Comparison of ENCODE assay signal across 20 cellular contexts in the genomic region with DNA sequence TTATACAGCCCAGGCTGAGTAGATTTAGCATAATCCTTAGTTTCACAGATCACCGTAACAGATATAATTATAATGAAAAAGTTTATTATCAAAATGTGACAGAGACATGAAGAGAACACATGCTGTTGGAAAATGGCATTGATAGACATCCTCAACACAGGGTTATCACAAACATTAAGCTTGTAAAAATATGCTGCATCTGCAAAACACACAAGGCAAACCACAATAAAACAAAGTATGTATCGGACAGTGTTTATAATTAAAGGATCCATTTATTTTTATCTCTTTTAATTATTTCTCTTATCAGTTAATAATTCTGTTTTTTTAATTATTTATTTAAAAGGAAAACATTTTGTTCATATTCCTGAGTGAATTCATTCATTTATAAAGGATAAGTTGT.
A peak's percentile ranks its signal among the peaks of the same experiment; 100 is the strongest.
DNase-seq lines count a peak whose midpoint lies in the region; ATAC-seq, FAIRE-seq and TF ChIP-seq lines count a peak whose summit lies in the region.
"Had no signal": no experiment of that assay in that cellular context is flagged by ENCODE, and none has a peak within 500 bp of the region (broad histone marks: within the 10 kb centered on the region; RNA-seq: fewer than 3 reads in every experiment).

No MANE protein-coding gene starts in this region.

- H3K9me3 ChIP-seq in HepG2 (ENCODE audit: low read length) (peaks cover 5% of the 10 kb centered on the region; the same call in 1 of the 2 replicates), right lobe of liver (no peaks in the 10 kb centered on the region), kidney (ENCODE audit: control insufficient read depth in 1 of 2, low read length in 2 of 2) (no peaks in the 10 kb centered on the region)

- in situ Hi-C loops in HepG2 (cut with HindIII; ENCODE audit: extremely low pct_ligation_motif_present, low pct_unique_long_range_greater_than_20kb): no loop called here

- CTCF ChIA-PET in HepG2 (lab: Yijun Ruan, JAX; ENCODE audit: low intra/inter-chr PET ratio, low total read pairs): no interaction called here

- no peak for FAIRE-seq in HepG2 (lab: Jason Lieb, UNC)
- peak; percentile 75 for FAIRE-seq in RCC 7860 (lab: Jason Lieb, UNC)
- FAIRE-seq in kidney (lab: Jason Lieb, UNC): peak; percentile 76
- FAIRE-seq: GM12891, GM18507 had no signal

- H3K27me3 ChIP-seq in HepG2 (ENCODE audit: control insufficient read depth in 1 of 2, insufficient read depth in 2 of 2, low read length in 2 of 2) (no peaks in the 10 kb centered on the region), right lobe of liver (no peaks in the 10 kb centered on the region)

- no peak for ATAC-seq in HepG2
- ATAC-seq in right lobe of liver: no peak
- ATAC-seq: GM23338, HCT116 had no signal

- no peak overlapping the region for H2AFZ ChIP-seq in HepG2 (ENCODE audit: low read length)
- H2AFZ ChIP-seq: GM23338 had no signal

- POLR2A ChIA-PET in HepG2 (lab: Yijun Ruan, JAX): no interaction called here

- TF ChIP-seq CTCF in HepG2 (CRISPR knock-in tag; IDR thresholded peaks at IDR 0.05) (no peak), right lobe of liver (IDR thresholded peaks at IDR 0.05) (no peak), kidney (IDR thresholded peaks at IDR 0.05; ENCODE audit: borderline replicate concordance, extremely low read depth, insufficient read depth) (no peak)

- no peak overlapping the region for H3K4me2 ChIP-seq in HepG2 (ENCODE audit: low read depth, low read length)
- H3K4me2 ChIP-seq: GM23338 had no signal

- DNase-seq in HepG2 (ENCODE audit: low spot score) (no peak), right lobe of liver (no peak), RCC 7860 (ENCODE audit: low spot score) (no peak), kidney (no peak), HPDE6-E6E7 (ENCODE audit: extremely low spot score) (no peak), NCI-H2029 treated with DMSO at 0.1 percent for 48 hours (lab: John Stamatoyannopoulos, UW) (no peak)
- no peak for DNase-seq in activated naive CD4-positive, alpha-beta T cell treated with Interleukin-2 at 50 U/mL for 16 hours
- DNase-seq: C1 segment of cervical spinal cord; Calu3; CD4-positive, alpha-beta memory T cell; COR-L47; DMS53; DMS79 treated with DMSO at 0.1 percent for 48 hours; GF-D8; H9 had no signal

- H3K36me3 ChIP-seq in HepG2 (replicated peaks in 1 of 2; ENCODE audit: control insufficient read depth in 1 of 2, insufficient read depth in 2 of 2, low read length in 2 of 2) (no peaks in the 10 kb centered on the region), right lobe of liver (no peaks in the 10 kb centered on the region), kidney (ENCODE audit: control insufficient read depth in 1 of 2, insufficient read depth in 2 of 2, low read length in 2 of 2) (no peaks in the 10 kb centered on the region)

- H3K27ac ChIP-seq in HepG2 (ENCODE audit: extremely low read length, insufficient read depth, low read length): no peak overlapping the region
- no peak overlapping the region for H3K27ac ChIP-seq in right lobe of liver
- no peak overlapping the region for H3K27ac ChIP-seq in kidney (ENCODE audit: low read depth in 2 of 2, low read length in 2 of 2)
- H3K27ac ChIP-seq: 22Rv1 had no signal

- no peak for TF ChIP-seq POLR2A in HepG2 (IDR thresholded peaks at IDR 0.05; ENCODE audit: insufficient read depth in 1 of 2, low read depth in 2 of 2, low read length in 2 of 2)
- TF ChIP-seq POLR2A in right lobe of liver (IDR thresholded peaks at IDR 0.05): no peak

- intact Hi-C loops in HepG2 (cut with micrococcal nuclease; ENCODE audit: unreplicated experiment): no loop called here
- intact Hi-C loops in right lobe of liver (cut with DNase I): no loop called here
- intact Hi-C loops in kidney (cut with DNase I): no loop called here

- H3K79me2 ChIP-seq in HepG2 (ENCODE audit: insufficient read depth, low read length): no peaks in the 10 kb centered on the region

- no peak for TF ChIP-seq RAD21 in HepG2 (CRISPR knock-in tag; IDR thresholded peaks at IDR 0.05)

- TF ChIP-seq EP300 in HepG2 (IDR thresholded peaks at IDR 0.05; ENCODE audit: low read depth in 2 of 2, low read length in 2 of 2) (no peak), HepG2 (CRISPR knock-in tag; IDR thresholded peaks at IDR 0.05; ENCODE audit: borderline replicate concordance) (no peak)

- no TSS peak for BruUV-seq in HepG2 (replicated peaks; lab: Mats Ljungman, UMichigan)

- no peaks in the 10 kb centered on the region for H4K20me1 ChIP-seq in HepG2 (ENCODE audit: insufficient read depth, low read length)

- no peaks in the 10 kb centered on the region for H3K4me1 ChIP-seq in HepG2 (ENCODE audit: insufficient read depth, low read length)
- no peaks in the 10 kb centered on the region for H3K4me1 ChIP-seq in right lobe of liver
- no peaks in the 10 kb centered on the region for H3K4me1 ChIP-seq in kidney (ENCODE audit: control insufficient read depth in 1 of 2, insufficient read depth in 1 of 2, low read depth in 1 of 2, low read length in 2 of 2)

- no peak overlapping the region for H3K4me3 ChIP-seq in HepG2 (replicated peaks in 1 of 3; ENCODE audit: insufficient read depth in 1 of 3, low read depth in 2 of 3, low read length in 3 of 3)
- no peak overlapping the region for H3K4me3 ChIP-seq in right lobe of liver
- H3K4me3 ChIP-seq in kidney (ENCODE audit: low read length in 2 of 2): no peak overlapping the region
- H3K4me3 ChIP-seq: GM23338 had no signal

- no peak overlapping the region for H3K9ac ChIP-seq in HepG2 (ENCODE audit: insufficient read depth, low read depth, low read length)
- H3K9ac ChIP-seq in kidney (ENCODE audit: low read length in 2 of 2): no peak overlapping the region

- WGBS in HepG2 (ENCODE audit: low lambda C conversion rate): 23% methylated on average over 2 of the region's 2 CpGs
- 80% methylated on average over 2 of the region's 2 CpGs for WGBS in right lobe of liver (ENCODE audit: insufficient coverage, low coverage, low lambda C conversion rate, missing lambda C conversion rate)

TF ChIP-seq in HepG2, 621 proteins besides CTCF, POLR2A, EP300 and RAD21 (continues in another document):
- 0 out of 2 replicates have a peak, but pooled peaks have one; percentile 26 for TF ChIP-seq MAFF (IDR thresholded peaks at IDR 0.05; ENCODE audit: low read depth, low read length)
- TF ChIP-seq, protein P1, sequence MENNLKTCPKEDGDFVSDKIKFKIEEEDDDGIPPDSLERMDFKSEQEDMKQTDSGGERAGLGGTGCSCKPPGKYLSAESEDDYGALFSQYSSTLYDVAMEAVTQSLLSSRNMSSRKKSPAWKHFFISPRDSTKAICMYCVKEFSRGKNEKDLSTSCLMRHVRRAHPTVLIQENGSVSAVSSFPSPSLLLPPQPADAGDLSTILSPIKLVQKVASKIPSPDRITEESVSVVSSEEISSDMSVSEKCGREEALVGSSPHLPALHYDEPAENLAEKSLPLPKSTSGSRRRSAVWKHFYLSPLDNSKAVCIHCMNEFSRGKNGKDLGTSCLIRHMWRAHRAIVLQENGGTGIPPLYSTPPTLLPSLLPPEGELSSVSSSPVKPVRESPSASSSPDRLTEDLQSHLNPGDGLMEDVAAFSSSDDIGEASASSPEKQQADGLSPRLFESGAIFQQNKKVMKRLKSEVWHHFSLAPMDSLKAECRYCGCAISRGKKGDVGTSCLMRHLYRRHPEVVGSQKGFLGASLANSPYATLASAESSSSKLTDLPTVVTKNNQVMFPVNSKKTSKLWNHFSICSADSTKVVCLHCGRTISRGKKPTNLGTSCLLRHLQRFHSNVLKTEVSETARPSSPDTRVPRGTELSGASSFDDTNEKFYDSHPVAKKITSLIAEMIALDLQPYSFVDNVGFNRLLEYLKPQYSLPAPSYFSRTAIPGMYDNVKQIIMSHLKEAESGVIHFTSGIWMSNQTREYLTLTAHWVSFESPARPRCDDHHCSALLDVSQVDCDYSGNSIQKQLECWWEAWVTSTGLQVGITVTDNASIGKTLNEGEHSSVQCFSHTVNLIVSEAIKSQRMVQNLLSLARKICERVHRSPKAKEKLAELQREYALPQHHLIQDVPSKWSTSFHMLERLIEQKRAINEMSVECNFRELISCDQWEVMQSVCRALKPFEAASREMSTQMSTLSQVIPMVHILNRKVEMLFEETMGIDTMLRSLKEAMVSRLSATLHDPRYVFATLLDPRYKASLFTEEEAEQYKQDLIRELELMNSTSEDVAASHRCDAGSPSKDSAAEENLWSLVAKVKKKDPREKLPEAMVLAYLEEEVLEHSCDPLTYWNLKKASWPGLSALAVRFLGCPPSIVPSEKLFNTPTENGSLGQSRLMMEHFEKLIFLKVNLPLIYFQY (CRISPR knock-in tag; IDR thresholded peaks at IDR 0.05; ENCODE audit: borderline replicate concordance): no peak
- TF ChIP-seq MAFK (conservative IDR thresholded peaks at IDR 0.05 in 1 of 2, IDR thresholded peaks at IDR 0.05 in 1 of 2; ENCODE audit: low read length in 2 of 2): peak; percentile 61 to 69
- TF ChIP-seq, protein P2, sequence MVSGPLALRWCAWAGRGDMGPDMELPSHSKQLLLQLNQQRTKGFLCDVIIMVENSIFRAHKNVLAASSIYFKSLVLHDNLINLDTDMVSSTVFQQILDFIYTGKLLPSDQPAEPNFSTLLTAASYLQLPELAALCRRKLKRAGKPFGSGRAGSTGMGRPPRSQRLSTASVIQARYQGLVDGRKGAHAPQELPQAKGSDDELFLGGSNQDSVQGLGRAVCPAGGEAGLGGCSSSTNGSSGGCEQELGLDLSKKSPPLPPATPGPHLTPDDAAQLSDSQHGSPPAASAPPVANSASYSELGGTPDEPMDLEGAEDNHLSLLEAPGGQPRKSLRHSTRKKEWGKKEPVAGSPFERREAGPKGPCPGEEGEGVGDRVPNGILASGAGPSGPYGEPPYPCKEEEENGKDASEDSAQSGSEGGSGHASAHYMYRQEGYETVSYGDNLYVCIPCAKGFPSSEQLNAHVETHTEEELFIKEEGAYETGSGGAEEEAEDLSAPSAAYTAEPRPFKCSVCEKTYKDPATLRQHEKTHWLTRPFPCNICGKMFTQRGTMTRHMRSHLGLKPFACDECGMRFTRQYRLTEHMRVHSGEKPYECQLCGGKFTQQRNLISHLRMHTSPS (CRISPR knock-in tag; IDR thresholded peaks at IDR 0.05; ENCODE audit: low read depth): no peak
- no peak for TF ChIP-seq NFE2 (CRISPR knock-in tag; IDR thresholded peaks at IDR 0.05)
